In the genomic region with DNA sequence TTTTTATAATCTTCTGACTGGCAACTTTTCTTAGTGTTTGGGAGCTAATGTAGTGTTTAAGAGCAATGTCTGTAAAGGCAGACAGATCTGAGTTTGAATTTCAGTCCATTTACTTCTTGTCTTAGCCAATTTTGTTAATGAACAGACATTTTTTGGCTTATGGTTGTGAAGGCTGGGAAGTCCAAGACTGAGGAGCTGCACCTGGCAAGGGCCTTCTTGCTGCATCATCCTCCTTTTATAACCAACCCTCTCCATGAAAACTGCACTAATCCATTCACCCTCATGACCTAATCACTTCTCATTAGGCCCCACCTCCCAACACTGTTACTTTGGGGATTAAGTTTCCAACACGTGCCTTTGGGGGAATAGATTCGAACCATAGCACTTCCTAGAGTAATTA, we compare ENCODE assay signal across 23 cellular contexts.
"Had no signal": no experiment of that assay in that cellular context is flagged by ENCODE, and none has a peak within 500 bp of the region (broad histone marks: within the 10 kb centered on the region; RNA-seq: fewer than 3 reads in every experiment).

No MANE protein-coding gene starts in this region.

- ATAC-seq: activated CD8-positive, alpha-beta memory T cell treated with anti-CD3 and anti-CD28 coated beads, Interleukin-2, amount 10 ng/mL, durations not matched to agents 7 days and 5 days; activated T-helper 17 cell treated with anti-CD3 and anti-CD28 coated beads, Interleukin-2, amount 50 U/mL, for 72 hours; body of pancreas; gastroesophageal sphincter; heart right ventricle; natural killer cell; upper lobe of right lung had no signal

- H3K9me3 ChIP-seq: body of pancreas, gastroesophageal sphincter, heart right ventricle, neutrophil, sigmoid colon, upper lobe of right lung had no signal

- H3K27ac ChIP-seq: body of pancreas, gastroesophageal sphincter, heart right ventricle, neutrophil, sigmoid colon, upper lobe of right lung had no signal

- FAIRE-seq: colon had no signal

- H3K4me3 ChIP-seq: body of pancreas, gastroesophageal sphincter, heart right ventricle, sigmoid colon, upper lobe of right lung had no signal

- H3K36me3 ChIP-seq: gastroesophageal sphincter, heart right ventricle, neutrophil, sigmoid colon, upper lobe of right lung had no signal

- H3K27me3 ChIP-seq: body of pancreas, gastroesophageal sphincter, upper lobe of right lung had no signal

- DNase-seq: activated CD4-positive, alpha-beta memory T cell treated with anti-CD3 and anti-CD28 coated beads, Interleukin-2, amount 10 ng/mL, durations not matched to agents 7 days and 5 days; activated CD4-positive, alpha-beta T cell treated with anti-CD3 and anti-CD28 coated beads for 48 hours; activated CD4-positive, CD25-positive, alpha-beta regulatory T cell; activated CD8-positive, alpha-beta memory T cell treated with anti-CD3 and anti-CD28 coated beads, Interleukin-2, amount 10 ng/mL, durations not matched to agents 7 days and 5 days; activated naive CD4-positive, alpha-beta T cell treated with Interleukin-2 at 50 U/mL for 16 hours; activated naive CD8-positive, alpha-beta T cell treated with anti-CD3 and anti-CD28 coated beads, Interleukin-2, amount 10 ng/mL, durations not matched to agents 7 days and 5 days; amygdala; body of pancreas; caudate nucleus; erythroblast; heart right ventricle; mesendoderm; natural killer cell; sigmoid colon; stimulated activated CD8-positive, alpha-beta memory T cell treated with anti-CD3 and anti-CD28 coated beads, Interleukin-4, amount 100 ng/mL, for 48 hours; stimulated activated naive CD4-positive, alpha-beta T cell; T-helper 1 cell; T-helper 9 cell; upper lobe of right lung had no signal
